7 cellular contexts compared by ENCODE assay signal in genomic region chr2:226792155-226792871, GRCh38.
DNase-seq lines count a peak whose midpoint lies in the region; ATAC-seq and TF ChIP-seq lines count a peak whose summit lies in the region.

No MANE protein-coding gene starts in this region.

- H3K36me3 ChIP-seq in OCI-LY1 (ENCODE audit: insufficient read depth, low read length) (no peaks in the 10 kb centered on the region), endocrine pancreas (ENCODE audit: control insufficient read depth, insufficient read depth, low read length) (no peaks in the 10 kb centered on the region), neutrophil (no peaks in the 10 kb centered on the region)

- H3K4me1 ChIP-seq in OCI-LY1 (ENCODE audit: insufficient read depth, low read length, severe bottlenecking) (peaks cover 70% of the 10 kb centered on the region), endocrine pancreas (ENCODE audit: control insufficient read depth, insufficient read depth, low read length) (peaks cover 12% of the 10 kb centered on the region), neutrophil (ENCODE audit: control insufficient read depth in 1 of 2, insufficient read depth in 1 of 2, low read depth in 1 of 2, low read length in 1 of 2) (peaks cover 3 to 6% of the 10 kb centered on the region in 2 experiments)

- H4K20me1 ChIP-seq in OCI-LY1 (ENCODE audit: insufficient read depth, low read length), result no peaks in the 10 kb centered on the region

- ATAC-seq in GM18511 (IDR thresholded peaks at IDR 0.05; ENCODE audit: unreplicated experiment), result peak; percentile 1
- ATAC-seq in HG03135 (IDR thresholded peaks at IDR 0.05; ENCODE audit: unreplicated experiment), result no peak

- H3K4me3 ChIP-seq in OCI-LY1 (ENCODE audit: low read depth, low read length, poor library complexity, severe bottlenecking) (peak overlapping the region; percentile 79), endocrine pancreas (ENCODE audit: control insufficient read depth, insufficient read depth, low read length) (peak overlapping the region; percentile 37), neutrophil (ENCODE audit: low read depth in 1 of 2, low read length in 1 of 2) (peak overlapping the region; percentile 68 to 70)

- H3K79me2 ChIP-seq in OCI-LY1 (ENCODE audit: insufficient read depth, low read length), result no peaks in the 10 kb centered on the region

- H3K4me2 ChIP-seq in OCI-LY1 (ENCODE audit: low read length), result peak overlapping the region; percentile 81

- no peaks in the 10 kb centered on the region; the same call in 1 of the 2 replicates for H3F3A ChIP-seq in OCI-LY1 (ENCODE audit: insufficient read depth, low read length)

- TF ChIP-seq CTCF in OCI-LY1 (IDR thresholded peaks at IDR 0.05; ENCODE audit: low read length) (no peak), neutrophil (IDR thresholded peaks at IDR 0.05) (no peak)

- H3K27me3 ChIP-seq in OCI-LY1 (ENCODE audit: insufficient read depth, low read length) (no peaks in the 10 kb centered on the region), endocrine pancreas (ENCODE audit: control insufficient read depth, insufficient read depth, low read length) (no peaks in the 10 kb centered on the region), neutrophil (peaks cover 89% of the 10 kb centered on the region)

- peak overlapping the region; percentile 81 for H3K9ac ChIP-seq in OCI-LY1 (ENCODE audit: low read length)
- peak overlapping the region; percentile 80 for H3K9ac ChIP-seq in endocrine pancreas (ENCODE audit: control insufficient read depth, insufficient read depth, low read length)

- H2AFZ ChIP-seq in OCI-LY1 (ENCODE audit: low read length), result no peak overlapping the region

- DNase-seq in GM19240 (ENCODE audit: insufficient read length, low spot score), result no peak
- no peak for DNase-seq in activated CD4-positive, alpha-beta T cell treated with anti-CD3 and anti-CD28 coated beads, Interleukin-2, amount 50 U/mL, for 4 hours

- H3K9me2 ChIP-seq in OCI-LY1 (ENCODE audit: low read depth, low read length), result no peaks in the 10 kb centered on the region

- H3K27ac ChIP-seq in OCI-LY1 (ENCODE audit: low read depth, low read length, poor library complexity, severe bottlenecking) (peak overlapping the region; percentile 90), neutrophil (no peak overlapping the region)

- no peaks in the 10 kb centered on the region for H3K9me3 ChIP-seq in OCI-LY1 (ENCODE audit: low read length)
- H3K9me3 ChIP-seq in endocrine pancreas (ENCODE audit: control insufficient read depth, low read length), result no peaks in the 10 kb centered on the region
- H3K9me3 ChIP-seq in neutrophil, result no peaks in the 10 kb centered on the region
